In genomic region chr1:174953170-174953569, GRCh38 we compare ENCODE assay signal across 12 cellular contexts. TPM values are rescaled to one million over a fixed set of nuclear protein-coding genes. Genes with fewer than 3 reads are reported as not detected.
DNase-seq lines count a peak whose midpoint lies in the region; ATAC-seq and TF ChIP-seq lines count a peak whose summit lies in the region.
"Had no signal": no experiment of that assay in that cellular context is flagged by ENCODE, and none has a peak within 500 bp of the region (broad histone marks: within the 10 kb centered on the region; RNA-seq: fewer than 3 reads in every experiment).

No MANE protein-coding gene starts in this region.

- no peaks in the 10 kb centered on the region for H3K36me3 ChIP-seq in hepatocyte (replicated peaks; ENCODE audit: insufficient read depth, low read depth)

- TF ChIP-seq CTCF in GM10266 (IDR thresholded peaks at IDR 0.05; ENCODE audit: control insufficient read depth, insufficient read depth, low read depth, missing control alignments) (no peak), hepatocyte (IDR thresholded peaks at IDR 0.05; ENCODE audit: poor library complexity) (no peak), glutamatergic neuron (IDR thresholded peaks at IDR 0.05; ENCODE audit: partially characterized antibody, unreplicated experiment) (no peak)

- no peak overlapping the region for H3K4me3 Mint-ChIP-seq in glutamatergic neuron (ENCODE audit: unreplicated experiment)

- DNase-seq in GM10266 (ENCODE audit: extremely low spot score) (peak; percentile 17), hepatocyte (ENCODE audit: low spot score) (no peak), LoVo (ENCODE audit: low spot score) (no peak), glutamatergic neuron (no peak)
- no peak for DNase-seq in effector CD8-positive, alpha-beta T cell (lab: John Stamatoyannopoulos, UW)
- DNase-seq: SK-N-SH; stimulated activated CD4-positive, alpha-beta T cell treated with anti-CD3 and anti-CD28 coated beads, Interleukin-2, amount 100 ng/mL, for 48 hours; testis had no signal

- H3K79me2 ChIP-seq in hepatocyte, result no peaks in the 10 kb centered on the region

- peak overlapping the region; percentile 68 for H3K4me2 ChIP-seq in hepatocyte
- H3K4me2 ChIP-seq: SK-N-SH had no signal

- WGBS in hepatocyte (ENCODE audit: low lambda C conversion rate, missing lambda C conversion rate), result 61% methylated on average over 3 of the region's 3 CpGs

- no peak overlapping the region for H3K4me3 ChIP-seq in hepatocyte
- H3K4me3 ChIP-seq: BLaER1 treated with 17β-estradiol and CSF1 and Interleukin-3, amounts not matched to agents 10 nM and 100 nM; testis had no signal

- peaks cover 19% of the 10 kb centered on the region for H3K4me1 ChIP-seq in hepatocyte (ENCODE audit: insufficient read depth)
- H3K4me1 ChIP-seq: testis had no signal

- H2AFZ ChIP-seq in hepatocyte, result no peak overlapping the region

- no peaks in the 10 kb centered on the region for H3K27me3 ChIP-seq in hepatocyte
- H3K27me3 ChIP-seq: BLaER1 treated with 17β-estradiol and CSF1 and Interleukin-3, amounts not matched to agents 10 nM and 100 nM; testis had no signal

- no peaks in the 10 kb centered on the region for H4K20me1 ChIP-seq in hepatocyte (ENCODE audit: insufficient read depth, poor library complexity, severe bottlenecking)
- H4K20me1 ChIP-seq: BLaER1 treated with 17β-estradiol and CSF1 and Interleukin-3, amounts not matched to agents 10 nM and 100 nM had no signal

- no peaks in the 10 kb centered on the region for H3K9me3 ChIP-seq in hepatocyte (ENCODE audit: low read depth)
- H3K9me3 ChIP-seq: BLaER1 treated with 17β-estradiol and CSF1 and Interleukin-3, amounts not matched to agents 10 nM and 100 nM; SK-N-SH; testis had no signal

- H3K27me3 Mint-ChIP-seq in glutamatergic neuron (ENCODE audit: unreplicated experiment), result no peaks in the 10 kb centered on the region

- H3K36me3 Mint-ChIP-seq in glutamatergic neuron (ENCODE audit: unreplicated experiment), result no peaks in the 10 kb centered on the region

- H3K27ac Mint-ChIP-seq in glutamatergic neuron (ENCODE audit: unreplicated experiment), result no peak overlapping the region

- peak; percentile 46 for ATAC-seq in GM21529 (IDR thresholded peaks at IDR 0.05; ENCODE audit: unreplicated experiment)
- peak; percentile 33 for ATAC-seq in HG03342 (IDR thresholded peaks at IDR 0.05; ENCODE audit: unreplicated experiment)
- ATAC-seq in GM19455 (IDR thresholded peaks at IDR 0.05; ENCODE audit: unreplicated experiment), result no peak

- no peaks in the 10 kb centered on the region for H3K9me2 ChIP-seq in hepatocyte (replicated peaks; ENCODE audit: insufficient read depth)
- H3K9me2 ChIP-seq: SK-N-SH had no signal

- H3K27ac ChIP-seq in hepatocyte, result peak overlapping the region; percentile 74
- H3K27ac ChIP-seq: BLaER1 treated with 17β-estradiol and CSF1 and Interleukin-3, amounts not matched to agents 10 nM and 100 nM; testis had no signal

- peaks cover 22% of the 10 kb centered on the region for H3K4me1 Mint-ChIP-seq in glutamatergic neuron (ENCODE audit: low read depth, unreplicated experiment)

- no peaks in the 10 kb centered on the region for H3K9me3 Mint-ChIP-seq in glutamatergic neuron (ENCODE audit: unreplicated experiment)

RNA-seq across cellular contexts. Expression of gene CACYBP, which starts 46.6 kb away (rescaled TPM):
- total RNA-seq in hepatocyte (81.7 and 100 TPM in 2 replicates), glutamatergic neuron (ENCODE audit: unreplicated experiment) (88.7 TPM)
- 79.6 and 100.0 TPM in 2 replicates for polyA plus RNA-seq in hepatocyte
